Comparison of ENCODE assay signal across 1 cellular context in the genomic region with DNA sequence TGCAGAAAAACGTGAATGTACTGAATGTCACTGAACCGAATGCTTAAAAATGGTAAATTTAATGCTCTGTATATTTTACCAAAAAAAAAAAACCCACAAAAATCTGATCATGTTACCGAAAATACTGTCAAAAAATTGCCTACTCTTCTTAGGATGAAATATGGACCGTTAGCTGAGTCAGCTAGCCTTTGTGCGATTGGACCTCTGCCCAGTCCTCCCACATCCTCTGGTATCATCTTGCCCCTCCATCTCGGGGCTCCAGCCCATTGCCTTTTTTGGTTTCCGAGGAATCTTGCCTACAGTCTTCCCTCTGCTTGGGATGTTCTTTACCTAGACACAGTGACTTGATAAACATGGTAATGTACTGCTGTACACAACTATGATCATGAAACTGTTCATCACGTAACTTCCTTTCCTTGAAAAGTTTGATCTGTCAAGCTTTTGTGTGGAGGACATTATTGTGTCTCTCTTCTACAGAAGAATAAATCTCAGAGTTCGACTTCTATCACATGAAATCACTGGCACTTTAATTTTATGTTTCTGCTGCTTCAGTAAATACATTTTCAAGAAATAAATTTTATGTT.
TF ChIP-seq lines count a peak whose summit lies in the region.

No MANE protein-coding gene starts in this region.

TF ChIP-seq in IMR-90, 13 proteins besides CTCF, POLR2A, EP300 and RAD21:
- no peak for TF ChIP-seq SMC3 (IDR thresholded peaks at IDR 0.05; ENCODE audit: low read depth, low read length)
- TF ChIP-seq MAFK (IDR thresholded peaks at IDR 0.05; ENCODE audit: low read depth, low read length): peak; percentile 79
- no peak for TF ChIP-seq CHD1 (IDR thresholded peaks at IDR 0.05; ENCODE audit: low read depth, low read length)
